9 cellular contexts compared by ENCODE assay signal in genomic region chr11:65384301-65384889, GRCh38. TPM values are rescaled to one million over a fixed set of nuclear protein-coding genes. Genes with fewer than 3 reads are reported as not detected.
DNase-seq lines count a peak whose midpoint lies in the region; ATAC-seq, FAIRE-seq and TF ChIP-seq lines count a peak whose summit lies in the region.
"Had no signal": no experiment of that assay in that cellular context is flagged by ENCODE, and none has a peak within 500 bp of the region (broad histone marks: within the 10 kb centered on the region; RNA-seq: fewer than 3 reads in every experiment).

No MANE protein-coding gene starts in this region.

- H3K36me3 Mint-ChIP-seq in activated CD4-positive, alpha-beta T cell treated with anti-CD3 and anti-CD28 coated beads, Interleukin-2, amount 10 ng/mL, durations not matched to agents 7 days and 5 days (ENCODE audit: low read depth), result peaks cover 11% of the 10 kb centered on the region
- no peaks in the 10 kb centered on the region for H3K36me3 Mint-ChIP-seq in glutamatergic neuron (ENCODE audit: unreplicated experiment)

- POLR2A ChIA-PET in activated CD4-positive, alpha-beta T cell treated with anti-CD3 and anti-CD28 coated beads, Interleukin-2, amount 10 ng/mL, durations not matched to agents 7 days and 5 days (lab: Charles Lee), result interaction anchor here (1.1 kb wide), 1 partner anchor 115 kb away, joined by 5 read pairs; no protein-coding TSS in a partner anchor

- no peaks in the 10 kb centered on the region for H3K9me3 Mint-ChIP-seq in activated CD4-positive, alpha-beta T cell treated with anti-CD3 and anti-CD28 coated beads, Interleukin-2, amount 10 ng/mL, durations not matched to agents 7 days and 5 days
- peaks cover 3% of the 10 kb centered on the region for H3K9me3 Mint-ChIP-seq in glutamatergic neuron (ENCODE audit: unreplicated experiment)

- H3K27ac Mint-ChIP-seq in activated CD4-positive, alpha-beta T cell treated with anti-CD3 and anti-CD28 coated beads, Interleukin-2, amount 10 ng/mL, durations not matched to agents 7 days and 5 days, result peak overlapping the region; percentile 98
- H3K27ac Mint-ChIP-seq in glutamatergic neuron (ENCODE audit: unreplicated experiment), result no peak overlapping the region

- peak overlapping the region; percentile 39 for H3K4me3 Mint-ChIP-seq in activated CD4-positive, alpha-beta T cell treated with anti-CD3 and anti-CD28 coated beads, Interleukin-2, amount 10 ng/mL, durations not matched to agents 7 days and 5 days
- no peak overlapping the region for H3K4me3 Mint-ChIP-seq in glutamatergic neuron (ENCODE audit: unreplicated experiment)

- no peak overlapping the region for H3K4me3 ChIP-seq in kidney (ENCODE audit: low read length in 2 of 2)
- H3K4me3 ChIP-seq in testis, result no peak overlapping the region

- H3K27me3 ChIP-seq in testis, result no peaks in the 10 kb centered on the region

- 76 to 79% methylated on average over 8 of the region's 8 CpGs for WGBS in testis, 2 donors

- TF ChIP-seq CTCF in kidney (IDR thresholded peaks at IDR 0.05; ENCODE audit: borderline replicate concordance, extremely low read depth, insufficient read depth) (no peak), testis (IDR thresholded peaks at IDR 0.05) (no peak), glutamatergic neuron (IDR thresholded peaks at IDR 0.05; ENCODE audit: partially characterized antibody, unreplicated experiment) (no peak)

- no peak for DNase-seq in activated CD4-positive, alpha-beta T cell treated with anti-CD3 and anti-CD28 coated beads, Interleukin-2, amount 10 ng/mL, durations not matched to agents 7 days and 5 days
- no peak for DNase-seq in activated CD4-positive, alpha-beta T cell treated with anti-CD3 and anti-CD28 coated beads, Interleukin-2, amount 50 U/mL, for 1 hour
- DNase-seq in kidney, result no peak
- no peak for DNase-seq in testis
- DNase-seq in glutamatergic neuron, result no peak
- no peak for DNase-seq in NOMO-1 treated with dmso at 0.1 percent for 144 hours (lab: John Stamatoyannopoulos, UW; ENCODE audit: unreplicated experiment)
- DNase-seq: NCI-H2029 treated with DMSO at 0.1 percent for 48 hours had no signal

- H3K9ac ChIP-seq in kidney (ENCODE audit: low read length in 2 of 2), result peak overlapping the region in 1 of 2 donors; percentile 45

- intact Hi-C loops in kidney (cut with DNase I), result no loop called here
- intact Hi-C loops in testis (cut with DNase I; ENCODE audit: low total_unique reads), result no loop called here

- H3K27me3 Mint-ChIP-seq in activated CD4-positive, alpha-beta T cell treated with anti-CD3 and anti-CD28 coated beads, Interleukin-2, amount 10 ng/mL, durations not matched to agents 7 days and 5 days, result no peaks in the 10 kb centered on the region
- H3K27me3 Mint-ChIP-seq in glutamatergic neuron (ENCODE audit: unreplicated experiment), result peaks cover 12% of the 10 kb centered on the region

- H3K27ac ChIP-seq in angular gyrus (ENCODE audit: low read depth, low read length) (peak overlapping the region; percentile 29), kidney (ENCODE audit: low read depth in 2 of 2, low read length in 2 of 2) (peak overlapping the region; percentile 19 to 69), testis (peak overlapping the region; percentile 11 to 90)

- FAIRE-seq in kidney (lab: Jason Lieb, UNC), result no peak

- H3K9me3 ChIP-seq in kidney (ENCODE audit: control insufficient read depth in 1 of 2, low read length in 2 of 2) (no peaks in the 10 kb centered on the region), testis (no peaks in the 10 kb centered on the region)

- H3K4me1 ChIP-seq in kidney (ENCODE audit: control insufficient read depth in 1 of 2, insufficient read depth in 1 of 2, low read depth in 1 of 2, low read length in 2 of 2) (peaks cover 50 to 63% of the 10 kb centered on the region in 2 donors), testis (peaks cover 40% of the 10 kb centered on the region)

- ATAC-seq in HG02884 (IDR thresholded peaks at IDR 0.05; ENCODE audit: unreplicated experiment), result no peak

- CTCF ChIA-PET in activated CD4-positive, alpha-beta T cell treated with anti-CD3 and anti-CD28 coated beads, Interleukin-2, amount 10 ng/mL, durations not matched to agents 7 days and 5 days (lab: Charles Lee), result interaction anchor here (0.7 to 3.1 kb wide), 4 partner anchors 19 to 572 kb away, joined by 3 to 14 read pairs (median 4); no protein-coding TSS in a partner anchor

- H3K4me1 Mint-ChIP-seq in activated CD4-positive, alpha-beta T cell treated with anti-CD3 and anti-CD28 coated beads, Interleukin-2, amount 10 ng/mL, durations not matched to agents 7 days and 5 days, result peaks cover 75% of the 10 kb centered on the region
- peaks cover 6% of the 10 kb centered on the region for H3K4me1 Mint-ChIP-seq in glutamatergic neuron (ENCODE audit: low read depth, unreplicated experiment)

- TF ChIP-seq POLR2A in testis (IDR thresholded peaks at IDR 0.05), result no peak

- H3K36me3 ChIP-seq in kidney (ENCODE audit: control insufficient read depth in 1 of 2, insufficient read depth in 2 of 2, low read length in 2 of 2), result no peaks in the 10 kb centered on the region
- no peaks in the 10 kb centered on the region for H3K36me3 ChIP-seq in testis (ENCODE audit: low read depth, missing control alignments)

RNA-seq across cellular contexts. Expression of gene SLC25A45, which starts 1.9 kb away (rescaled TPM):
- 10 to 100 TPM; 40.9 TPM for total RNA-seq in activated CD4-positive, alpha-beta T cell treated with anti-CD3 and anti-CD28 coated beads, Interleukin-2, amount 10 ng/mL, durations not matched to agents 7 days and 5 days
- 14.7 TPM for total RNA-seq in kidney
- 4.1 TPM for polyA plus RNA-seq in kidney (ENCODE audit: insufficient read depth, low read depth, low replicate concordance)
- 10 to 100 TPM; 10.1 to 10.6 TPM for total RNA-seq in testis
- polyA plus RNA-seq in testis (ENCODE audit: insufficient read depth, low read depth, low replicate concordance), result 8.0 TPM
- total RNA-seq in glutamatergic neuron (ENCODE audit: unreplicated experiment), result 0.25 TPM

RNA-seq across cellular contexts. Expression of gene FRMD8, which starts 2.0 kb away (rescaled TPM):
- total RNA-seq in activated CD4-positive, alpha-beta T cell treated with anti-CD3 and anti-CD28 coated beads, Interleukin-2, amount 10 ng/mL, durations not matched to agents 7 days and 5 days, result 10 to 100 TPM; 49.5 to 52.1 TPM
- total RNA-seq in kidney (41.3 TPM), testis (100 to 1,000 TPM in 1 of 2 donors, 10 to 100 TPM in 1; 92.5 to 118 TPM), glutamatergic neuron (ENCODE audit: unreplicated experiment) (11.1 TPM)
- polyA plus RNA-seq in kidney (ENCODE audit: insufficient read depth, low read depth, low replicate concordance) (9.4 TPM), testis (ENCODE audit: insufficient read depth, low read depth, low replicate concordance) (31.4 TPM)

RNA-seq across cellular contexts. Expression of gene TIGD3, which starts 29.8 kb away (rescaled TPM):
- total RNA-seq in activated CD4-positive, alpha-beta T cell treated with anti-CD3 and anti-CD28 coated beads, Interleukin-2, amount 10 ng/mL, durations not matched to agents 7 days and 5 days, result under 1 TPM; 0.42 to 0.79 TPM
- total RNA-seq in kidney (0.19 TPM), testis (1 to 10 TPM; 5.3 to 7.6 TPM), glutamatergic neuron (ENCODE audit: unreplicated experiment) (3.8 TPM)
- polyA plus RNA-seq in kidney (ENCODE audit: insufficient read depth, low read depth, low replicate concordance) (0.95 TPM), testis (ENCODE audit: insufficient read depth, low read depth, low replicate concordance) (7.1 TPM)

RNA-seq across cellular contexts. Expression of gene NEAT1, which starts 38.2 kb away (rescaled TPM):
- total RNA-seq in activated CD4-positive, alpha-beta T cell treated with anti-CD3 and anti-CD28 coated beads, Interleukin-2, amount 10 ng/mL, durations not matched to agents 7 days and 5 days, result 100 to 1,000 TPM; 463 to 610 TPM
- total RNA-seq in kidney (1,006 TPM), testis (100 to 1,000 TPM; 230 to 243 TPM), glutamatergic neuron (ENCODE audit: unreplicated experiment) (107 TPM)
- polyA plus RNA-seq in kidney (ENCODE audit: insufficient read depth, low read depth, low replicate concordance) (595 TPM), testis (ENCODE audit: insufficient read depth, low read depth, low replicate concordance) (189 TPM)

RNA-seq across cellular contexts. Expression of gene DPF2, which starts 50.7 kb away (rescaled TPM):
- 10 to 100 TPM; 61.1 to 75.6 TPM for total RNA-seq in activated CD4-positive, alpha-beta T cell treated with anti-CD3 and anti-CD28 coated beads, Interleukin-2, amount 10 ng/mL, durations not matched to agents 7 days and 5 days
- total RNA-seq in kidney, result 58.5 TPM
- 25.9 TPM for polyA plus RNA-seq in kidney (ENCODE audit: insufficient read depth, low read depth, low replicate concordance)
- total RNA-seq in testis, result 10 to 100 TPM; 86.8 to 91.2 TPM
- 94.5 TPM for polyA plus RNA-seq in testis (ENCODE audit: insufficient read depth, low read depth, low replicate concordance)
- total RNA-seq in glutamatergic neuron (ENCODE audit: unreplicated experiment), result 121 TPM
